ENCODE assay signal across 21 cellular contexts in genomic region chr22:20607157-20607907, GRCh38.
A peak's percentile ranks its signal among the peaks of the same experiment; 100 is the strongest.
DNase-seq lines count a peak whose midpoint lies in the region; ATAC-seq, FAIRE-seq and TF ChIP-seq lines count a peak whose summit lies in the region.
"Had no signal": no experiment of that assay in that cellular context is flagged by ENCODE, and none has a peak within 500 bp of the region (broad histone marks: within the 10 kb centered on the region; RNA-seq: fewer than 3 reads in every experiment).

No MANE protein-coding gene starts in this region.

- WGBS in neuronal stem cell (ENCODE audit: extremely low coverage in 2 of 2, insufficient read length in 2 of 2, insufficient replicate concordance in 1 of 2), 2 donors, result no CpG with 5 or more reads among the region's 31 CpGs

- no peak overlapping the region for H2BK120ac ChIP-seq in neuronal stem cell (ENCODE audit: low read depth, low read length)

- peak overlapping the region; percentile 96 for H2BK12ac ChIP-seq in neuronal stem cell (ENCODE audit: low read length)

- H2AFZ ChIP-seq in neuronal stem cell (ENCODE audit: low read length), result peak overlapping the region; percentile 72

- H2BK5ac ChIP-seq in neuronal stem cell (ENCODE audit: low read length), result peak overlapping the region; percentile 47

- peak overlapping the region; percentile 99 for H2AK5ac ChIP-seq in neuronal stem cell (ENCODE audit: low read depth, low read length)

- H3K4me3 Mint-ChIP-seq in T-helper 17 cell, result no peak overlapping the region
- H3K4me3 Mint-ChIP-seq: T-cell had no signal

- no peaks in the 10 kb centered on the region for H3K9me3 ChIP-seq in T-helper 17 cell (ENCODE audit: control insufficient read depth, low read length, poor library complexity, severe bottlenecking)
- no peaks in the 10 kb centered on the region for H3K9me3 ChIP-seq in neuronal stem cell (replicated peaks in 1 of 2; ENCODE audit: control insufficient read depth in 2 of 2, insufficient read depth in 1 of 2, low read depth in 1 of 2, low read length in 2 of 2)
- no peaks in the 10 kb centered on the region for H3K9me3 ChIP-seq in WERI-Rb-1 (ENCODE audit: severe bottlenecking)
- H3K9me3 ChIP-seq: adrenal gland, esophagus squamous epithelium, tibial artery had no signal

- ATAC-seq in T-helper 17 cell (no peak), HG03354 (IDR thresholded peaks at IDR 0.05; ENCODE audit: poor library complexity, severe bottlenecking, unreplicated experiment) (no peak)

- H3K23ac ChIP-seq in neuronal stem cell (ENCODE audit: low read depth, low read length, poor library complexity), result peak overlapping the region; percentile 97

- H3K27ac Mint-ChIP-seq in T-helper 17 cell, result peak overlapping the region; percentile 11

- no peaks in the 10 kb centered on the region for H3K79me1 ChIP-seq in neuronal stem cell (ENCODE audit: low read depth, low read length)

- no peak for TF ChIP-seq CTCF in WERI-Rb-1 (IDR thresholded peaks at IDR 0.05; ENCODE audit: low read depth, low read length)

- H3K27ac ChIP-seq in neuronal stem cell (replicated peaks; ENCODE audit: low read length) (no peak overlapping the region), WERI-Rb-1 (no peak overlapping the region)
- H3K27ac ChIP-seq: adrenal gland, cardiac muscle cell, HL-60, tibial artery had no signal

- no peak for FAIRE-seq in HTR-8/SVneo (lab: Jason Lieb, UNC)
- FAIRE-seq: keratinocyte had no signal

- DNase-seq in ELF-1 (ENCODE audit: low read depth, low spot score), result peak; percentile 40
- no peak for DNase-seq in T-helper 17 cell
- DNase-seq in neuronal stem cell (ENCODE audit: low spot score), result no peak
- no peak for DNase-seq in HTR-8/SVneo (ENCODE audit: insufficient read length, low spot score)
- no peak for DNase-seq in WERI-Rb-1
- DNase-seq: adrenal gland; C1 segment of cervical spinal cord; esophagus squamous epithelium; midbrain; NCI-H187 treated with DMSO at 0.1 percent for 48 hours; NCI-H82; occipital lobe; stimulated activated CD4-positive, alpha-beta T cell treated with anti-CD3 and anti-CD28 coated beads, Interleukin-4, amount 100 ng/mL, for 24 hours; stimulated activated CD8-positive, alpha-beta memory T cell treated with anti-CD3 and anti-CD28 coated beads, Interleukin-4, amount 100 ng/mL, for 48 hours; T-cell; tibial artery had no signal

- H3K36me3 Mint-ChIP-seq in T-helper 17 cell (ENCODE audit: low read depth), result no peaks in the 10 kb centered on the region
- H3K36me3 Mint-ChIP-seq: T-cell had no signal

- TF ChIP-seq RAD21 in Ishikawa (IDR thresholded peaks at IDR 0.05; ENCODE audit: low read depth), result no peak

- no peak for TF ChIP-seq EP300 in Ishikawa (IDR thresholded peaks at IDR 0.05; ENCODE audit: borderline replicate concordance)

- peaks cover 8% of the 10 kb centered on the region for H3K4me1 Mint-ChIP-seq in T-helper 17 cell

- H4K8ac ChIP-seq in neuronal stem cell (ENCODE audit: low read depth, low read length), result no peak overlapping the region

- peak overlapping the region; percentile 92 for H3K18ac ChIP-seq in neuronal stem cell (ENCODE audit: low read length)

- H4K91ac ChIP-seq in neuronal stem cell (ENCODE audit: low read depth, low read length, poor library complexity), result no peak overlapping the region

- peak overlapping the region; percentile 9 for H3K9ac ChIP-seq in neuronal stem cell (ENCODE audit: low read depth, low read length, poor library complexity)

- no peak overlapping the region for H3K4me2 ChIP-seq in neuronal stem cell (ENCODE audit: insufficient read depth, low read length, poor library complexity, severe bottlenecking)

- H3K4me3 ChIP-seq in neuronal stem cell (ENCODE audit: low read length in 2 of 2), result peak overlapping the region in 1 of 2 donors; percentile 39
- H3K4me3 ChIP-seq in WERI-Rb-1 (ENCODE audit: low read depth, low read length), result no peak overlapping the region
- H3K4me3 ChIP-seq: adrenal gland, cardiac muscle cell, tibial artery had no signal

- H3K14ac ChIP-seq in neuronal stem cell (ENCODE audit: low read length), result peak overlapping the region; percentile 86

- no peak overlapping the region for H3K4ac ChIP-seq in neuronal stem cell (ENCODE audit: low read length)

- H3K27me3 Mint-ChIP-seq in T-helper 17 cell, result peaks cover 9% of the 10 kb centered on the region
- H3K27me3 Mint-ChIP-seq: T-cell had no signal

- peaks cover 0 to 49% (median 0%) of the 10 kb centered on the region in 3 experiments for H3K27me3 ChIP-seq in neuronal stem cell (ENCODE audit: control insufficient read depth in 3 of 3, insufficient read depth in 3 of 3, low read depth in 1 of 3, low read length in 3 of 3)
- no peaks in the 10 kb centered on the region for H3K27me3 ChIP-seq in WERI-Rb-1 (ENCODE audit: insufficient read depth, low read depth, severe bottlenecking)
- H3K27me3 ChIP-seq: adrenal gland, cardiac muscle cell had no signal

- H3K4me1 ChIP-seq in neuronal stem cell (ENCODE audit: control insufficient read depth in 2 of 2, insufficient read depth in 1 of 2, low read depth in 1 of 2, low read length in 2 of 2), result peaks cover 9 to 12% of the 10 kb centered on the region in 2 donors
- H3K4me1 ChIP-seq: adrenal gland, tibial artery had no signal

- H2BK15ac ChIP-seq in neuronal stem cell (ENCODE audit: low read length), result peak overlapping the region; percentile 93

- H3K36me3 ChIP-seq in neuronal stem cell (replicated peaks in 1 of 2; ENCODE audit: control insufficient read depth in 2 of 2, insufficient read depth in 2 of 2, low read length in 2 of 2), result no peaks in the 10 kb centered on the region
- H3K36me3 ChIP-seq in WERI-Rb-1, result no peaks in the 10 kb centered on the region
- H3K36me3 ChIP-seq: adrenal gland, cardiac muscle cell, esophagus squamous epithelium, tibial artery had no signal

TF ChIP-seq in Ishikawa, 13 proteins besides CTCF, POLR2A, EP300 and RAD21:
- TF ChIP-seq TAF1 (IDR thresholded peaks at IDR 0.05; ENCODE audit: low read depth) (no peak), CEBPB (IDR thresholded peaks at IDR 0.05) (no peak), YY1 (IDR thresholded peaks at IDR 0.05; ENCODE audit: low read depth) (no peak), NFIC (IDR thresholded peaks at IDR 0.05) (peak; percentile 77), MAX (IDR thresholded peaks at IDR 0.05) (peak; percentile 73), USF1 (IDR thresholded peaks at IDR 0.05) (peak; percentile 57; the same call in 1 of the 2 replicates), TEAD4 (IDR thresholded peaks at IDR 0.05) (no peak), TCF12 (IDR thresholded peaks at IDR 0.05; ENCODE audit: low read depth) (0 out of 2 replicates have a peak, but pooled peaks have one; percentile 39), ZBTB7A (IDR thresholded peaks at IDR 0.05; ENCODE audit: low read depth) (no peak)
